19 cellular contexts compared by ENCODE assay signal in the genomic region with DNA sequence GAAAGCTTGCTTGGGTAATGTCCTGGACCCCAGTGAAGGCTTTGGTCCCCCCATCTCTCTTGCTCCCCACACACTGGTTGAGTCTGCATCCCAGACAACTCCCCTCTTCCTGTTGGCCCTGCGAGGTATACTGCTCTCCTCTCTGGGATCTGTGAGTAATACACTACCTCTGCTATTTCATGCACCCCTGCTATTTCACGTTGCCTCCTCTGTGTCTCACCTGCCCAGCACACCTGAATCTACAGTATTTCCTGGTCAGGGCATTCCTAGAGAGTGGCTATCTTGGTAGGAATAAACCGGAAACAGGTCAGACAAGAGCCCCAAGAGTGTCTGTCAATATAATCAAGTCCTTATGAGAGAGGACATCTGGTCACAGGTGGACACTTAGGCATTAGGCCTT.
"Had no signal": no experiment of that assay in that cellular context is flagged by ENCODE, and none has a peak within 500 bp of the region (broad histone marks: within the 10 kb centered on the region; RNA-seq: fewer than 3 reads in every experiment).

No MANE protein-coding gene starts in this region.

- H3K4me3 ChIP-seq: psoas muscle, right lobe of liver, spleen, tibial artery, upper lobe of left lung, vagina had no signal

- H3K27me3 Mint-ChIP-seq: naive thymus-derived CD4-positive, alpha-beta T cell; stimulated activated memory B cell treated with anti-CD40 and anti-IgM and Interleukin-4, amounts not matched to agents 10 μg/mL and 1 μg/mL and 100 μg/mL, for 72 hours; stimulated activated naive CD8-positive, alpha-beta T cell treated with anti-CD3 and anti-CD28 coated beads, Interleukin-15, Interleukin-2, amounts not matched to agents 100 ng/mL and 50 ng/mL, for 24 hours had no signal

- H3K9me3 ChIP-seq: psoas muscle, right lobe of liver, spleen, tibial artery, upper lobe of left lung, vagina had no signal

- H3K27ac Mint-ChIP-seq: nephron progenitor cell; stimulated activated memory B cell treated with anti-CD40 and anti-IgM and Interleukin-4, amounts not matched to agents 10 μg/mL and 1 μg/mL and 100 μg/mL, for 72 hours; stimulated activated naive CD8-positive, alpha-beta T cell treated with anti-CD3 and anti-CD28 coated beads, Interleukin-15, Interleukin-2, amounts not matched to agents 100 ng/mL and 50 ng/mL, for 24 hours had no signal

- H3K4me1 Mint-ChIP-seq: immature natural killer cell; nephron progenitor cell; stimulated activated memory B cell treated with anti-CD40 and anti-IgM and Interleukin-4, amounts not matched to agents 10 μg/mL and 1 μg/mL and 100 μg/mL, for 72 hours had no signal

- DNase-seq: dermis blood vessel endothelial cell; erythroblast; foreskin keratinocyte; immature natural killer cell; left colon; naive thymus-derived CD4-positive, alpha-beta T cell; nephron progenitor cell; psoas muscle; retina; right lobe of liver; spleen; stimulated activated CD4-positive, alpha-beta T cell treated with anti-CD3 and anti-CD28 coated beads, Interleukin-15, amount 100 ng/mL, for 24 hours; stimulated activated CD4-positive, alpha-beta T cell treated with anti-CD3 and anti-CD28 coated beads, Interleukin-1b, Interleukin-23, amount 100 ng/mL, for 48 hours; stimulated activated CD4-positive, alpha-beta T cell treated with anti-CD3 and anti-CD28 coated beads, Interleukin-4, amount 100 ng/mL, for 24 hours; tibial artery; upper lobe of left lung had no signal

- H3K9me3 Mint-ChIP-seq: immature natural killer cell; nephron progenitor cell; stimulated activated memory B cell treated with anti-CD40 and anti-IgM and Interleukin-4, amounts not matched to agents 10 μg/mL and 1 μg/mL and 100 μg/mL, for 72 hours; stimulated activated naive CD8-positive, alpha-beta T cell treated with anti-CD3 and anti-CD28 coated beads, Interleukin-15, Interleukin-2, amounts not matched to agents 100 ng/mL and 50 ng/mL, for 24 hours had no signal

- H3K27me3 ChIP-seq: foreskin keratinocyte, right lobe of liver, spleen, tibial artery, upper lobe of left lung, vagina had no signal

- H3K4me3 Mint-ChIP-seq: immature natural killer cell; naive thymus-derived CD4-positive, alpha-beta T cell; nephron progenitor cell; stimulated activated memory B cell treated with anti-CD40 and anti-IgM and Interleukin-4, amounts not matched to agents 10 μg/mL and 1 μg/mL and 100 μg/mL, for 72 hours; stimulated activated naive CD8-positive, alpha-beta T cell treated with anti-CD3 and anti-CD28 coated beads, Interleukin-15, Interleukin-2, amounts not matched to agents 100 ng/mL and 50 ng/mL, for 24 hours had no signal

- H3K27ac ChIP-seq: foreskin keratinocyte, psoas muscle, right lobe of liver, spleen, tibial artery, upper lobe of left lung, vagina had no signal

- H3K4me1 ChIP-seq: foreskin keratinocyte, psoas muscle, spleen, tibial artery, upper lobe of left lung, vagina had no signal

- ATAC-seq: foreskin keratinocyte; left colon; naive thymus-derived CD4-positive, alpha-beta T cell; psoas muscle; right lobe of liver; stimulated activated memory B cell treated with anti-CD40 and anti-IgM and Interleukin-4, amounts not matched to agents 10 μg/mL and 1 μg/mL and 100 μg/mL, for 72 hours had no signal

- H3K36me3 ChIP-seq: right lobe of liver, tibial artery, upper lobe of left lung, vagina had no signal
